ENCODE assay signal across 10 cellular contexts in genomic region chrX:118540342-118540741, GRCh38.
"Had no signal": no experiment of that assay in that cellular context is flagged by ENCODE, and none has a peak within 500 bp of the region (broad histone marks: within the 10 kb centered on the region; RNA-seq: fewer than 3 reads in every experiment).

No MANE protein-coding gene starts in this region.

- FAIRE-seq: HepG2 had no signal

- H3K36me3 Mint-ChIP-seq: IgD-negative memory B cell had no signal

- H3K4me3 ChIP-seq: GM23248, HAP-1 had no signal

- H3K36me3 ChIP-seq: HAP-1 had no signal

- DNase-seq: GM23248, GOT3, H7, HFFc6, KBM-7 had no signal

- H3K4me3 Mint-ChIP-seq: HFFc6 had no signal

- H3K27ac ChIP-seq: GM23248, HL-60 had no signal

- ATAC-seq: HCT116, HepG2 had no signal

- H3K9me3 Mint-ChIP-seq: HFFc6, IgD-negative memory B cell had no signal

- H3K27me3 Mint-ChIP-seq: IgD-negative memory B cell had no signal

- H2AFZ ChIP-seq: GM23248 had no signal

- H3K9ac ChIP-seq: GM23248 had no signal

- H3K27ac Mint-ChIP-seq: HFFc6 had no signal
